In genomic region chr2:169158874-169159273, GRCh38 we compare ENCODE assay signal across 33 cellular contexts.
"Had no signal": no experiment of that assay in that cellular context is flagged by ENCODE, and none has a peak within 500 bp of the region (broad histone marks: within the 10 kb centered on the region; RNA-seq: fewer than 3 reads in every experiment).

No MANE protein-coding gene starts in this region.

- H3K4me2 ChIP-seq: KMS-11 had no signal

- H3K9ac ChIP-seq: KMS-11 had no signal

- H3K4me3 ChIP-seq: MG63 had no signal

- H3K27ac ChIP-seq: KMS-11 had no signal

- H3K36me3 ChIP-seq: MG63 had no signal

- H3K9me3 ChIP-seq: MG63 had no signal

- DNase-seq: Karpas-422, Kasumi-1, KG1, MG63, MM.1S, NCI-H1048, NCI-H1092, NCI-H1092 treated with DMSO at 0.1 percent for 48 hours, NCI-H1105, NCI-H1105 treated with DMSO at 0.1 percent for 48 hours, NCI-H1417, NCI-H1417 treated with DMSO at 0.1 percent for 48 hours, NCI-H1436, NCI-H1436 treated with DMSO at 0.1 percent for 48 hours, NCI-H146, NCI-H1694, NCI-H1694 treated with DMSO at 0.1 percent for 48 hours, NCI-H187, NCI-H187 treated with DMSO at 0.1 percent for 48 hours, NCI-H1930, NCI-H2029, NCI-H2029 treated with DMSO at 0.1 percent for 48 hours, NCI-H2081, NCI-H2081 treated with DMSO at 0.1 percent for 48 hours, NCI-H2107, NCI-H2171, NCI-H2171 treated with DMSO at 0.1 percent for 48 hours, NCI-H2227 treated with DMSO at 0.1 percent for 48 hours, NCI-H226, NCI-H345, NCI-H446, NCI-H446 treated with DMSO at 0.1 percent for 48 hours had no signal
